1 cellular context compared by ENCODE assay signal in the genomic region with DNA sequence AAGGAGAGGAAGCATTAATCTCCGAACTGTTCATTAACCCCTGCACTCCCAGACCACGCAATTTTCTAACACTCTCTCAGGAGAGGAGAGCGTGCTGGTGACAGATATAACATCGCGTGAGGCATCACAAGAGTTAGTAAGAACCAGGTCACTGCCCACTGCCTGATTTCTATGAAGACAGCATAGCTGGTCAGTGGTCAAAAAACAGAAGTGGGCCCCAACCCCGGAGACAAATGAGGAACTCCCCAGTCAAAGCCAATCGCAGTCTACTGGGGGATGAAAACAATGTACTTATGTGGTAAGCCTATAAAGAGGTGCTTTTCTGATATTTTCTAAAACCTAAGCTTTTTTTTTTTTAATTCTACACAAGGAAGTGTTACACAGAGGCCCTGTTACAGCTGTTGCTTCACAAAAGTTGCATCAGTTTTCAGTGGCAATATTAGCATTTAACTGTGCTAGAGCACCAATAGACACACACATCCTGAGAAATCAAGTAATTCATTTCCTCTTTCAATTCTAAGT.
A peak's percentile ranks its signal among the peaks of the same experiment; 100 is the strongest.
TF ChIP-seq lines count a peak whose summit lies in the region.

No MANE protein-coding gene starts in this region.

TF ChIP-seq in IMR-90, 13 proteins besides CTCF, POLR2A, EP300 and RAD21:
- TF ChIP-seq SMC3 (IDR thresholded peaks at IDR 0.05; ENCODE audit: low read depth, low read length), result no peak
- TF ChIP-seq MAZ (IDR thresholded peaks at IDR 0.05; ENCODE audit: borderline replicate concordance, low read depth, low read length), result no peak
- peak; percentile 67; the same call in 1 of the 2 replicates for TF ChIP-seq CEBPB (IDR thresholded peaks at IDR 0.05; ENCODE audit: low read depth, low read length)
- no peak for TF ChIP-seq FOS (IDR thresholded peaks at IDR 0.05; ENCODE audit: low read depth, low read length)
